ENCODE assay signal across 17 cellular contexts in genomic region chr15:93180128-93180527, GRCh38.
A peak's percentile ranks its signal among the peaks of the same experiment; 100 is the strongest.
DNase-seq lines count a peak whose midpoint lies in the region; ATAC-seq, FAIRE-seq and TF ChIP-seq lines count a peak whose summit lies in the region.
"Had no signal": no experiment of that assay in that cellular context is flagged by ENCODE, and none has a peak within 500 bp of the region (broad histone marks: within the 10 kb centered on the region; RNA-seq: fewer than 3 reads in every experiment).

No MANE protein-coding gene starts in this region.

- H2AFZ ChIP-seq in DND-41 (ENCODE audit: low read depth, low read length) (no peak overlapping the region), H1 (ENCODE audit: low read length) (0 out of 2 replicates have a peak overlapping the region, but pooled peaks have one; percentile 10), trophoblast cell (ENCODE audit: insufficient read depth, low read length, poor library complexity) (no peak overlapping the region)

- no peak overlapping the region for H4K5ac ChIP-seq in H1 (ENCODE audit: insufficient read length, low read depth, low read length)

- H2BK12ac ChIP-seq in H1 (ENCODE audit: low read depth, low read length) (peak overlapping the region; percentile 85; the same call in 1 of the 2 replicates), trophoblast cell (ENCODE audit: low read length) (no peak overlapping the region)

- no peak overlapping the region for H2AK5ac ChIP-seq in H1 (ENCODE audit: low read depth, low read length)
- no peak overlapping the region for H2AK5ac ChIP-seq in trophoblast cell (ENCODE audit: low read length)

- H2BK120ac ChIP-seq in H1 (replicated peaks; ENCODE audit: low read depth, low read length) (peak overlapping the region; percentile 14), trophoblast cell (ENCODE audit: insufficient read depth, low read length, poor library complexity) (no peak overlapping the region)

- H3K79me1 ChIP-seq in H1 (ENCODE audit: low read depth, low read length) (no peaks in the 10 kb centered on the region), trophoblast cell (ENCODE audit: low read length) (no peaks in the 10 kb centered on the region)

- no peak for TF ChIP-seq RAD21 in H1 (IDR thresholded peaks at IDR 0.05 in 1 of 2, conservative IDR thresholded peaks at IDR 0.05 in 1 of 2; ENCODE audit: low read depth in 2 of 2, low read length in 2 of 2)

- H3K4me3 ChIP-seq in DND-41 (ENCODE audit: low read depth in 1 of 2, low read length in 2 of 2) (no peak overlapping the region), NT2/D1 (ENCODE audit: insufficient read length, low read depth) (no peak overlapping the region), H1 (ENCODE audit: extremely low read depth in 1 of 4, insufficient read depth in 2 of 4, low read depth in 3 of 4, low read length in 4 of 4) (no peak overlapping the region), trophoblast cell (ENCODE audit: low read depth, low read length) (no peak overlapping the region)
- no peak overlapping the region for H3K4me3 ChIP-seq in CD8-positive, alpha-beta T cell (ENCODE audit: low read depth, low read length)

- H4K20me1 ChIP-seq in DND-41 (ENCODE audit: insufficient read depth, low read length) (no peaks in the 10 kb centered on the region), H1 (replicated peaks in 1 of 2; ENCODE audit: control insufficient read depth in 1 of 2, insufficient read depth in 2 of 2, low read length in 2 of 2) (no peaks in the 10 kb centered on the region)

- CTCF ChIA-PET in H1 (lab: Charles Lee; ENCODE audit: partially characterized antibody) = interaction anchor here (0.6 to 1.8 kb wide), 10 partner anchors 10 to 653 kb away, joined by 3 to 9 read pairs (median 4); no protein-coding TSS in a partner anchor
- CTCF ChIA-PET in CD8-positive, alpha-beta T cell (lab: Charles Lee) = no interaction called here

- H3K27ac Mint-ChIP-seq in CD8-positive, alpha-beta T cell = no peak overlapping the region
- H3K27ac Mint-ChIP-seq: CD4-positive, alpha-beta T cell; IgD-negative memory B cell; T-cell had no signal

- H3K4me2 ChIP-seq in DND-41 (ENCODE audit: insufficient read depth, low read length) = no peak overlapping the region
- peak overlapping the region; percentile 26 to 58; a peak in 2 of 4 replicates for H3K4me2 ChIP-seq in H1 (ENCODE audit: insufficient read depth in 1 of 2, low read depth in 2 of 2, low read length in 2 of 2)
- no peak overlapping the region for H3K4me2 ChIP-seq in trophoblast cell (ENCODE audit: low read length)

- FAIRE-seq in H1 (lab: Jason Lieb, UNC) = no peak

- H3K4ac ChIP-seq in H1 (replicated peaks; ENCODE audit: insufficient read length, low read depth, low read length) = no peak overlapping the region
- H3K4ac ChIP-seq in trophoblast cell (ENCODE audit: low read depth, low read length) = no peak overlapping the region

- ATAC-seq in DND-41 (ENCODE audit: insufficient read depth, low read depth) = peak; percentile 62
- no peak for ATAC-seq in CD8-positive, alpha-beta T cell
- ATAC-seq: PC-3, T-cell had no signal

- peaks cover 9% of the 10 kb centered on the region for H3K27me3 Mint-ChIP-seq in CD8-positive, alpha-beta T cell (ENCODE audit: low read depth)

- peak overlapping the region; percentile 13 for H2BK15ac ChIP-seq in H1 (ENCODE audit: low read length)

- intact Hi-C loops in CD8-positive, alpha-beta T cell (cut with DNase I, micrococcal nuclease) = no loop called here

- no peak overlapping the region for H3K9ac ChIP-seq in DND-41 (ENCODE audit: low read depth, low read length)
- H3K9ac ChIP-seq in NT2/D1 (ENCODE audit: insufficient read length, low read depth) = peak overlapping the region; percentile 51
- no peak overlapping the region for H3K9ac ChIP-seq in H1 (replicated peaks in 1 of 4; ENCODE audit: extremely low read depth in 1 of 4, low read depth in 3 of 4, low read length in 3 of 4)
- no peak overlapping the region for H3K9ac ChIP-seq in trophoblast cell (ENCODE audit: low read length)

- DNase-seq in DND-41 (peak; percentile 24), NT2/D1 (ENCODE audit: low read depth, low spot score) (no peak), H1 (ENCODE audit: low read depth in 1 of 2, low spot score in 2 of 2) (no peak), trophoblast cell (no peak), cerebellar cortex (ENCODE audit: low spot score) (no peak), NCI-H1436 (lab: John Stamatoyannopoulos, UW) (no peak)
- no peak for DNase-seq in CD8-positive, alpha-beta T cell
- DNase-seq: ACHN; AML-193; CD4-positive, alpha-beta T cell; NCI-H1105 treated with DMSO at 0.1 percent for 48 hours; NCI-H187 treated with DMSO at 0.1 percent for 48 hours; NCI-H446; NCI-H69; PC-3; T-cell had no signal

- TF ChIP-seq CTCF in DND-41 (IDR thresholded peaks at IDR 0.05; ENCODE audit: borderline replicate concordance, extremely low read depth, low read length, poor library complexity, severe bottlenecking) (no peak), H1 (IDR thresholded peaks at IDR 0.05; ENCODE audit: control extremely low read depth in 1 of 3, insufficient read depth in 1 of 3, low read depth in 1 of 3, low read length in 3 of 3) (no peak)
- TF ChIP-seq CTCF in CD8-positive, alpha-beta T cell (IDR thresholded peaks at IDR 0.05) = no peak

- H3K14ac ChIP-seq in H1 (ENCODE audit: insufficient read length) = no peak overlapping the region
- H3K14ac ChIP-seq in trophoblast cell (ENCODE audit: low read length) = no peak overlapping the region

- H2BK20ac ChIP-seq in H1 (ENCODE audit: low read length) = peak overlapping the region; percentile 49; the same call in 1 of the 2 replicates

- POLR2A ChIA-PET in H1 (lab: Charles Lee; ENCODE audit: partially characterized antibody) = interaction anchor here (0.9 to 1.5 kb wide), 2 partner anchors 9 to 109 kb away, joined by 4 to 5 read pairs; no protein-coding TSS in a partner anchor
- POLR2A ChIA-PET in CD8-positive, alpha-beta T cell (lab: Charles Lee) = no interaction called here

- H3K4me3 Mint-ChIP-seq in CD8-positive, alpha-beta T cell = no peak overlapping the region
- H3K4me3 Mint-ChIP-seq: CD4-positive, alpha-beta T cell; IgD-negative memory B cell; T-cell had no signal

- no peaks in the 10 kb centered on the region for H3K23me2 ChIP-seq in H1 (ENCODE audit: low read depth, low read length)

- no peaks in the 10 kb centered on the region for H3K36me3 ChIP-seq in DND-41 (ENCODE audit: insufficient read depth, low read length)
- no peaks in the 10 kb centered on the region for H3K36me3 ChIP-seq in NT2/D1 (ENCODE audit: insufficient read depth, insufficient read length, low read length)
- H3K36me3 ChIP-seq in H1 (ENCODE audit: control insufficient read depth in 2 of 4, insufficient read depth in 4 of 4, low read length in 3 of 4) = no peaks in the 10 kb centered on the region
- no peaks in the 10 kb centered on the region for H3K36me3 ChIP-seq in trophoblast cell (ENCODE audit: control insufficient read depth in 1 of 2, insufficient read depth in 2 of 2, low read length in 2 of 2)
- no peaks in the 10 kb centered on the region for H3K36me3 ChIP-seq in CD8-positive, alpha-beta T cell (ENCODE audit: insufficient read depth, low read length)

- H3K4me1 Mint-ChIP-seq in CD8-positive, alpha-beta T cell (ENCODE audit: low read depth) = no peaks in the 10 kb centered on the region
- H3K4me1 Mint-ChIP-seq: IgD-negative memory B cell, T-cell had no signal

- H4K12ac ChIP-seq in trophoblast cell (ENCODE audit: low read depth, low read length) = no peak overlapping the region

- H3K27ac ChIP-seq in DND-41 (ENCODE audit: low read length) = no peak overlapping the region
- no peak overlapping the region for H3K27ac ChIP-seq in H1 (ENCODE audit: low read depth, low read length)
- peak overlapping the region; percentile 29 for H3K27ac ChIP-seq in trophoblast cell (ENCODE audit: low read depth, low read length)
- no peak overlapping the region for H3K27ac ChIP-seq in CD8-positive, alpha-beta T cell (ENCODE audit: low read depth, low read length)

- H4K91ac ChIP-seq in H1 (replicated peaks; ENCODE audit: insufficient read length, low read length) (peak overlapping the region; percentile 77), trophoblast cell (ENCODE audit: low read depth, low read length) (no peak overlapping the region)

- no peak overlapping the region for H3K56ac ChIP-seq in H1 (replicated peaks; ENCODE audit: insufficient read length, low read depth, low read length)

- H4K8ac ChIP-seq in H1 (ENCODE audit: extremely low read depth, insufficient read depth, low read length) (no peak overlapping the region), trophoblast cell (ENCODE audit: low read depth, low read length) (no peak overlapping the region)

- WGBS in H1 (ENCODE audit: extremely low coverage in 1 of 2, insufficient coverage in 1 of 2, insufficient read length in 1 of 2, insufficient replicate concordance in 2 of 2, low coverage in 1 of 2, low lambda C conversion rate in 2 of 2, missing lambda C conversion rate in 1 of 2), 2 experiments = 71% methylated on average over 7 of the region's 7 CpGs; no CpG with 5 or more reads in 1 of the 2 experiments
- no CpG with 5 or more reads among the region's 7 CpGs for WGBS in trophoblast cell (ENCODE audit: extremely low coverage, insufficient coverage, insufficient read length)

- no peak overlapping the region for H3K23ac ChIP-seq in H1 (ENCODE audit: insufficient read length)
- H3K23ac ChIP-seq in trophoblast cell (ENCODE audit: low read length) = no peak overlapping the region

- H3K27me3 ChIP-seq in DND-41 (ENCODE audit: insufficient read depth, low read length, poor library complexity) (no peaks in the 10 kb centered on the region), NT2/D1 (ENCODE audit: insufficient read depth, insufficient read length) (peaks cover 17% of the 10 kb centered on the region), H1 (replicated peaks in 1 of 4; ENCODE audit: control insufficient read depth in 3 of 4, extremely low read depth in 1 of 4, insufficient read depth in 3 of 4, low read length in 3 of 4) (peaks cover 0 to 6% (median 1%) of the 10 kb centered on the region in 4 experiments; a peak in 2 of 7 replicates), trophoblast cell (ENCODE audit: insufficient read depth, low read length) (no peaks in the 10 kb centered on the region)
- H3K27me3 ChIP-seq in CD8-positive, alpha-beta T cell (ENCODE audit: insufficient read depth, low read length) = no peaks in the 10 kb centered on the region

- H3K18ac ChIP-seq in H1 (ENCODE audit: extremely low read depth, low read length) (peak overlapping the region; percentile 55), trophoblast cell (ENCODE audit: low read length) (no peak overlapping the region)

- no peak for TF ChIP-seq EP300 in H1 (IDR thresholded peaks at IDR 0.05; ENCODE audit: borderline replicate concordance in 1 of 2, low read depth in 2 of 2, low read length in 2 of 2)

- H3K4me1 ChIP-seq in DND-41 (ENCODE audit: insufficient read depth, low read length) (peaks cover 8% of the 10 kb centered on the region), NT2/D1 (ENCODE audit: insufficient read depth, insufficient read length) (peaks cover 23% of the 10 kb centered on the region), H1 (replicated peaks in 1 of 4; ENCODE audit: control insufficient read depth in 3 of 4, insufficient read depth in 4 of 4, low read length in 3 of 4) (peaks cover 10 to 31% (median 24%) of the 10 kb centered on the region in 4 experiments), trophoblast cell (ENCODE audit: control insufficient read depth in 1 of 2, insufficient read depth in 2 of 2, low read length in 2 of 2) (peaks cover 22 to 26% of the 10 kb centered on the region in 2 experiments)
- no peaks in the 10 kb centered on the region for H3K4me1 ChIP-seq in CD8-positive, alpha-beta T cell (ENCODE audit: insufficient read depth, low read length)

- no peaks in the 10 kb centered on the region for H3K9me3 ChIP-seq in DND-41 (ENCODE audit: insufficient read depth, low read length, severe bottlenecking)
- H3K9me3 ChIP-seq in NT2/D1 (ENCODE audit: insufficient read depth, low read length) = peaks cover 11% of the 10 kb centered on the region; the same call in 1 of the 2 replicates
- no peaks in the 10 kb centered on the region for H3K9me3 ChIP-seq in H1 (ENCODE audit: insufficient read depth in 2 of 2, low read depth in 1 of 2, low read length in 1 of 2)
- peaks cover 2% of the 10 kb centered on the region for H3K9me3 ChIP-seq in trophoblast cell (ENCODE audit: insufficient read depth, low read depth, low read length)
- H3K9me3 ChIP-seq in CD8-positive, alpha-beta T cell (ENCODE audit: low read length) = no peaks in the 10 kb centered on the region

- H3K79me2 ChIP-seq in DND-41 (ENCODE audit: insufficient read depth, low read length) (no peaks in the 10 kb centered on the region), H1 (ENCODE audit: control insufficient read depth in 1 of 2, insufficient read depth in 2 of 2, low read length in 2 of 2) (no peaks in the 10 kb centered on the region), trophoblast cell (ENCODE audit: control insufficient read depth, insufficient read depth, low read length, poor library complexity) (no peaks in the 10 kb centered on the region)

- H2BK5ac ChIP-seq in H1 (ENCODE audit: low read depth, low read length) = peak overlapping the region; percentile 86
- H2BK5ac ChIP-seq in trophoblast cell (ENCODE audit: low read depth, low read length, poor library complexity) = no peak overlapping the region

- TF ChIP-seq POLR2A in H1 (IDR thresholded peaks at IDR 0.05; ENCODE audit: control extremely low read depth in 1 of 2, low read depth in 2 of 2, low read length in 2 of 2) = no peak

- H3K9me3 Mint-ChIP-seq in CD8-positive, alpha-beta T cell = no peaks in the 10 kb centered on the region
- H3K9me3 Mint-ChIP-seq: CD4-positive, alpha-beta T cell; T-cell had no signal

- no peaks in the 10 kb centered on the region for H3K36me3 Mint-ChIP-seq in CD8-positive, alpha-beta T cell
- H3K36me3 Mint-ChIP-seq: IgD-negative memory B cell, T-cell had no signal

Comparison
In these comparisons a context has a peak if more than half of its experiments do, and no peak if none do; other contexts are left out.
1. H3K4me2 ChIP-seq: peak in H1 (2 of 2); none in DND-41 (single experiment) and trophoblast cell (single experiment).